ENCODE assay signal across 8 cellular contexts in genomic region chr10:102409604-102410426, GRCh38. TPM values are rescaled to one million over a fixed set of nuclear protein-coding genes. Genes with fewer than 3 reads are reported as not detected.
DNase-seq lines count a peak whose midpoint lies in the region; ATAC-seq, FAIRE-seq and TF ChIP-seq lines count a peak whose summit lies in the region.

No MANE protein-coding gene starts in this region.

- intact Hi-C loops in psoas muscle (cut with DNase I), result no loop called here

- peaks cover 4% of the 10 kb centered on the region for H3K4me1 ChIP-seq in psoas muscle

- no peaks in the 10 kb centered on the region for H3K36me3 ChIP-seq in psoas muscle (ENCODE audit: insufficient read depth in 1 of 2, low read depth in 1 of 2)

- no peaks in the 10 kb centered on the region for H3K9me3 Mint-ChIP-seq in activated CD8-positive, alpha-beta T cell treated with anti-CD3 and anti-CD28 coated beads, Interleukin-2, amount 10 ng/mL, durations not matched to agents 7 days and 5 days (ENCODE audit: insufficient read depth)

- no peaks in the 10 kb centered on the region for H3K36me3 Mint-ChIP-seq in activated CD8-positive, alpha-beta T cell treated with anti-CD3 and anti-CD28 coated beads, Interleukin-2, amount 10 ng/mL, durations not matched to agents 7 days and 5 days (ENCODE audit: low read depth)

- H3K4me3 ChIP-seq in foreskin fibroblast (ENCODE audit: low read depth in 1 of 2, low read length in 2 of 2) (peak overlapping the region; percentile 33 to 40), psoas muscle (peak overlapping the region; percentile 50)

- TF ChIP-seq POLR2A in GM12891 (IDR thresholded peaks at IDR 0.05; ENCODE audit: low read depth, low read length), result peak; percentile 44; the same call in 1 of the 2 replicates

- 33 to 39% (median 38%) methylated on average over 23 to 24 of the region's 24 CpGs for WGBS in psoas muscle, 3 donors

- peaks cover 0 to 67% (median 35%) of the 10 kb centered on the region in 3 donors for H3K27me3 ChIP-seq in psoas muscle (ENCODE audit: insufficient read depth in 3 of 3, low read length in 2 of 3)

- peaks cover 22% of the 10 kb centered on the region for H3K27me3 Mint-ChIP-seq in activated CD8-positive, alpha-beta T cell treated with anti-CD3 and anti-CD28 coated beads, Interleukin-2, amount 10 ng/mL, durations not matched to agents 7 days and 5 days (ENCODE audit: low read depth)

- TF ChIP-seq CTCF in foreskin fibroblast (IDR thresholded peaks at IDR 0.05; ENCODE audit: low read depth, low read length), result no peak
- no peak for TF ChIP-seq CTCF in psoas muscle (IDR thresholded peaks at IDR 0.05)

- POLR2A ChIA-PET in activated CD8-positive, alpha-beta T cell treated with anti-CD3 and anti-CD28 coated beads, Interleukin-2, amount 10 ng/mL, durations not matched to agents 7 days and 5 days (lab: Charles Lee), result interaction anchor here (0.9 to 3.8 kb wide), 4 partner anchors 10 to 23 kb away, joined by 3 to 24 read pairs (median 6); partner anchors contain the start of genes CUEDC2, FBXL15 and NFKB2

- no peak for ATAC-seq in activated CD8-positive, alpha-beta T cell treated with anti-CD3 and anti-CD28 coated beads, Interleukin-2, amount 10 ng/mL, durations not matched to agents 7 days and 5 days
- peak in 1 of 4 donors; percentile 13 for ATAC-seq in psoas muscle
- ATAC-seq in GM21528 (IDR thresholded peaks at IDR 0.05; ENCODE audit: low FRiP score, unreplicated experiment), result no peak
- no peak for ATAC-seq in HG03280 (IDR thresholded peaks at IDR 0.05; ENCODE audit: unreplicated experiment)

- CTCF ChIA-PET in activated CD8-positive, alpha-beta T cell treated with anti-CD3 and anti-CD28 coated beads, Interleukin-2, amount 10 ng/mL, durations not matched to agents 7 days and 5 days (lab: Charles Lee), result interaction anchor here (0.8 to 3.6 kb wide), 13 partner anchors 10 to 187 kb away, joined by 3 to 24 read pairs (median 5); partner anchors contain the start of genes C10orf95, FBXL15, GBF1 and NFKB2

- no peak overlapping the region for H3K27ac Mint-ChIP-seq in activated CD8-positive, alpha-beta T cell treated with anti-CD3 and anti-CD28 coated beads, Interleukin-2, amount 10 ng/mL, durations not matched to agents 7 days and 5 days

- DNase-seq in GM12891 (ENCODE audit: insufficient read length, low spot score), result peak; percentile 30
- no peak for DNase-seq in activated CD8-positive, alpha-beta T cell treated with anti-CD3 and anti-CD28 coated beads, Interleukin-2, amount 10 ng/mL, durations not matched to agents 7 days and 5 days
- DNase-seq in foreskin fibroblast, result peak in 1 of 2 donors; percentile 33
- DNase-seq in psoas muscle, result no peak
- DNase-seq in activated effector memory CD4-positive, alpha-beta T cell treated with Interleukin-2 at 50 U/mL for 16 hours, result no peak
- DNase-seq in NCI-H345 (lab: John Stamatoyannopoulos, UW), result no peak

- H3K4me3 Mint-ChIP-seq in activated CD8-positive, alpha-beta T cell treated with anti-CD3 and anti-CD28 coated beads, Interleukin-2, amount 10 ng/mL, durations not matched to agents 7 days and 5 days, result peak overlapping the region; percentile 34

- peaks cover 32% of the 10 kb centered on the region for H3K4me1 Mint-ChIP-seq in activated CD8-positive, alpha-beta T cell treated with anti-CD3 and anti-CD28 coated beads, Interleukin-2, amount 10 ng/mL, durations not matched to agents 7 days and 5 days (ENCODE audit: low read depth)

- FAIRE-seq in GM12891 (lab: Jason Lieb, UNC), result peak; percentile 35

- H3K27ac ChIP-seq in psoas muscle, result no peak overlapping the region

- no peaks in the 10 kb centered on the region for H3K9me3 ChIP-seq in psoas muscle

TF ChIP-seq in GM12891, 5 proteins besides CTCF, POLR2A, EP300 and RAD21:
- TF ChIP-seq TAF1 (IDR thresholded peaks at IDR 0.05; ENCODE audit: low read depth, low read length), result no peak
- 0 out of 2 replicates have a peak, but pooled peaks have one; percentile 54 for TF ChIP-seq POU2F2 (IDR thresholded peaks at IDR 0.05; ENCODE audit: low read depth, low read length)
- TF ChIP-seq PAX5 (IDR thresholded peaks at IDR 0.05; ENCODE audit: insufficient read depth, low read length, severe bottlenecking), result no peak
- no peak for TF ChIP-seq SPI1 (IDR thresholded peaks at IDR 0.05; ENCODE audit: low read depth, low read length)
- no peak for TF ChIP-seq POLR2AphosphoS5 (IDR thresholded peaks at IDR 0.05; ENCODE audit: low read depth, low read length)
TF ChIP-seq in GM12891: peak in this region for 1.

RNA-seq across cellular contexts. Expression of gene PSD, which starts 8.8 kb away (rescaled TPM):
- 2.7 TPM for polyA plus RNA-seq in GM12891 (2012; ENCODE audit: low read depth, missing spikeins)
- 1 to 10 TPM in 1 of 2 experiments, under 1 TPM in 1; 0.92 to 1.6 TPM for total RNA-seq in activated CD8-positive, alpha-beta T cell treated with anti-CD3 and anti-CD28 coated beads, Interleukin-2, amount 10 ng/mL, durations not matched to agents 7 days and 5 days
- total RNA-seq in psoas muscle, result 1 to 10 TPM in 1 of 4 donors, under 1 TPM in 3; 0.15 to 1.7 (median 0.51) TPM
- 1 to 10 TPM in 1 of 3 donors, under 1 TPM in 1, not detected in 1; 0.25 to 1.0 TPM for polyA plus RNA-seq in psoas muscle

RNA-seq across cellular contexts. Expression of gene FBXL15, which starts 10.8 kb away (rescaled TPM):
- 8.4 TPM for polyA plus RNA-seq in GM12891 (2012; ENCODE audit: low read depth, missing spikeins)
- 10 to 100 TPM; 12.7 to 13.8 TPM for total RNA-seq in activated CD8-positive, alpha-beta T cell treated with anti-CD3 and anti-CD28 coated beads, Interleukin-2, amount 10 ng/mL, durations not matched to agents 7 days and 5 days
- total RNA-seq in psoas muscle, result 10 to 100 TPM in 2 of 4 donors, 1 to 10 TPM in 2; 7.9 to 13.3 (median 9.5) TPM
- 10 to 100 TPM; 10.8 to 14.8 (median 13.0) TPM for polyA plus RNA-seq in psoas muscle

RNA-seq across cellular contexts. Expression of gene NFKB2, which starts 14.3 kb away (rescaled TPM):
- polyA plus RNA-seq in GM12891 (2012; ENCODE audit: low read depth, missing spikeins), result 125 TPM
- 10 to 100 TPM; 52.7 to 56.6 TPM for total RNA-seq in activated CD8-positive, alpha-beta T cell treated with anti-CD3 and anti-CD28 coated beads, Interleukin-2, amount 10 ng/mL, durations not matched to agents 7 days and 5 days
- 10 to 100 TPM; 11.3 to 86.0 (median 12.7) TPM for total RNA-seq in psoas muscle
- 10 to 100 TPM in 2 of 3 donors, 1 to 10 TPM in 1; 8.3 to 13.2 (median 10.9) TPM for polyA plus RNA-seq in psoas muscle

RNA-seq across cellular contexts. Expression of gene CUEDC2, which starts 22.6 kb away (rescaled TPM):
- polyA plus RNA-seq in GM12891 (2012; ENCODE audit: low read depth, missing spikeins), result 78.9 TPM
- total RNA-seq in activated CD8-positive, alpha-beta T cell treated with anti-CD3 and anti-CD28 coated beads, Interleukin-2, amount 10 ng/mL, durations not matched to agents 7 days and 5 days, result 10 to 100 TPM; 71.7 to 77.6 TPM
- total RNA-seq in psoas muscle, result 10 to 100 TPM; 53.3 to 81.9 (median 73.3) TPM
- 100 to 1,000 TPM in 1 of 3 donors, 10 to 100 TPM in 2; 56.3 to 103 (median 77.2) TPM for polyA plus RNA-seq in psoas muscle

RNA-seq across cellular contexts. Expression of gene C10orf95, which starts 41.5 kb away (rescaled TPM):
- polyA plus RNA-seq in GM12891 (2012; ENCODE audit: low read depth, missing spikeins), result 0.59 TPM
- under 1 TPM in 1 of 2 experiments, not detected in 1; 0.32 TPM for total RNA-seq in activated CD8-positive, alpha-beta T cell treated with anti-CD3 and anti-CD28 coated beads, Interleukin-2, amount 10 ng/mL, durations not matched to agents 7 days and 5 days
- not detected for total RNA-seq in psoas muscle
- under 1 TPM in 1 of 3 donors, not detected in 2; 0.01 TPM for polyA plus RNA-seq in psoas muscle
